In the genomic region with DNA sequence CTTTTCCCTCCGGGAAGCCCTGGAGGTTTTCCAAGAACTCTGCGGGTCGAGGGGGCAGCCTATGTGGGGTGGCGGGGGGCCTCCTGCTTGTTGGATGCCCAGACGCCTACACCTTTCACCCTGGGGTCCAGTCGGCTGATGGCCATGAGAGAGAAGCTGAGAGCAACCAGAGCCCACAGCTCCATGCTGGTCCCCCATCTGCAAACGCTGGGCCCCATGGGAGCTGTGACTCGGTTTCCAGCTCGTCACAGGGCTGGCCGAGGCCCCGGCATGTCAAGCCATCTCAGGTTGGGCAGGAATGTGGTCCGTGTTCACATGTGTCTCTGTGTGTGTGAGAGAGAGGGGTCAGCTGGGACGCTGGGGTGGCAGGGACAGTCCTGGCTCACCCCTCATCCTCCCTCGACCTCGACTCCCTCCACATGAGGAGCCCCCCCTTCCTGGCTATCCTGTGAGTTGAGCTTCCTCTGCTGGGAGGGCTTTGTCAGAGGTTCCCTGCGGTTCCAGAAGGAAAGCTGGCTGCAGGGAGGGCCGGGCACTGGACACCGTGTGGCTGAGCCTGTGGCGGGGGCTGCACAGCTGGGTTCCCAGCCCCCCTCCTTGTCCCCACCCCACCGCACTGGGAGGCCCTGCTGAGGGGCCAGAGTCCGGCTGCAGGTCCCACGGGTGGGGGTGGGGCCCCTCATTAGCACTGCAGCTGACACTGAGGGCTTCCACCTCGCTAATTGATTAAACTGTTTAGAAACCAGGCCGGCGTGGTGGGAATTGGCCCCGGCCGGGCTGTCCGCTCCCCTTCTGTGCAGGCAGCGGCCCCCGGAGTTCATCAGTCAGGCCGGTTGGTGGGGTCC, we compare ENCODE assay signal across 1 cellular context.
TF ChIP-seq lines count a peak whose summit lies in the region.

No MANE protein-coding gene starts in this region.

TF ChIP-seq in GM23338, 12 proteins besides CTCF, POLR2A, EP300 and RAD21:
- TF ChIP-seq, protein P1, sequence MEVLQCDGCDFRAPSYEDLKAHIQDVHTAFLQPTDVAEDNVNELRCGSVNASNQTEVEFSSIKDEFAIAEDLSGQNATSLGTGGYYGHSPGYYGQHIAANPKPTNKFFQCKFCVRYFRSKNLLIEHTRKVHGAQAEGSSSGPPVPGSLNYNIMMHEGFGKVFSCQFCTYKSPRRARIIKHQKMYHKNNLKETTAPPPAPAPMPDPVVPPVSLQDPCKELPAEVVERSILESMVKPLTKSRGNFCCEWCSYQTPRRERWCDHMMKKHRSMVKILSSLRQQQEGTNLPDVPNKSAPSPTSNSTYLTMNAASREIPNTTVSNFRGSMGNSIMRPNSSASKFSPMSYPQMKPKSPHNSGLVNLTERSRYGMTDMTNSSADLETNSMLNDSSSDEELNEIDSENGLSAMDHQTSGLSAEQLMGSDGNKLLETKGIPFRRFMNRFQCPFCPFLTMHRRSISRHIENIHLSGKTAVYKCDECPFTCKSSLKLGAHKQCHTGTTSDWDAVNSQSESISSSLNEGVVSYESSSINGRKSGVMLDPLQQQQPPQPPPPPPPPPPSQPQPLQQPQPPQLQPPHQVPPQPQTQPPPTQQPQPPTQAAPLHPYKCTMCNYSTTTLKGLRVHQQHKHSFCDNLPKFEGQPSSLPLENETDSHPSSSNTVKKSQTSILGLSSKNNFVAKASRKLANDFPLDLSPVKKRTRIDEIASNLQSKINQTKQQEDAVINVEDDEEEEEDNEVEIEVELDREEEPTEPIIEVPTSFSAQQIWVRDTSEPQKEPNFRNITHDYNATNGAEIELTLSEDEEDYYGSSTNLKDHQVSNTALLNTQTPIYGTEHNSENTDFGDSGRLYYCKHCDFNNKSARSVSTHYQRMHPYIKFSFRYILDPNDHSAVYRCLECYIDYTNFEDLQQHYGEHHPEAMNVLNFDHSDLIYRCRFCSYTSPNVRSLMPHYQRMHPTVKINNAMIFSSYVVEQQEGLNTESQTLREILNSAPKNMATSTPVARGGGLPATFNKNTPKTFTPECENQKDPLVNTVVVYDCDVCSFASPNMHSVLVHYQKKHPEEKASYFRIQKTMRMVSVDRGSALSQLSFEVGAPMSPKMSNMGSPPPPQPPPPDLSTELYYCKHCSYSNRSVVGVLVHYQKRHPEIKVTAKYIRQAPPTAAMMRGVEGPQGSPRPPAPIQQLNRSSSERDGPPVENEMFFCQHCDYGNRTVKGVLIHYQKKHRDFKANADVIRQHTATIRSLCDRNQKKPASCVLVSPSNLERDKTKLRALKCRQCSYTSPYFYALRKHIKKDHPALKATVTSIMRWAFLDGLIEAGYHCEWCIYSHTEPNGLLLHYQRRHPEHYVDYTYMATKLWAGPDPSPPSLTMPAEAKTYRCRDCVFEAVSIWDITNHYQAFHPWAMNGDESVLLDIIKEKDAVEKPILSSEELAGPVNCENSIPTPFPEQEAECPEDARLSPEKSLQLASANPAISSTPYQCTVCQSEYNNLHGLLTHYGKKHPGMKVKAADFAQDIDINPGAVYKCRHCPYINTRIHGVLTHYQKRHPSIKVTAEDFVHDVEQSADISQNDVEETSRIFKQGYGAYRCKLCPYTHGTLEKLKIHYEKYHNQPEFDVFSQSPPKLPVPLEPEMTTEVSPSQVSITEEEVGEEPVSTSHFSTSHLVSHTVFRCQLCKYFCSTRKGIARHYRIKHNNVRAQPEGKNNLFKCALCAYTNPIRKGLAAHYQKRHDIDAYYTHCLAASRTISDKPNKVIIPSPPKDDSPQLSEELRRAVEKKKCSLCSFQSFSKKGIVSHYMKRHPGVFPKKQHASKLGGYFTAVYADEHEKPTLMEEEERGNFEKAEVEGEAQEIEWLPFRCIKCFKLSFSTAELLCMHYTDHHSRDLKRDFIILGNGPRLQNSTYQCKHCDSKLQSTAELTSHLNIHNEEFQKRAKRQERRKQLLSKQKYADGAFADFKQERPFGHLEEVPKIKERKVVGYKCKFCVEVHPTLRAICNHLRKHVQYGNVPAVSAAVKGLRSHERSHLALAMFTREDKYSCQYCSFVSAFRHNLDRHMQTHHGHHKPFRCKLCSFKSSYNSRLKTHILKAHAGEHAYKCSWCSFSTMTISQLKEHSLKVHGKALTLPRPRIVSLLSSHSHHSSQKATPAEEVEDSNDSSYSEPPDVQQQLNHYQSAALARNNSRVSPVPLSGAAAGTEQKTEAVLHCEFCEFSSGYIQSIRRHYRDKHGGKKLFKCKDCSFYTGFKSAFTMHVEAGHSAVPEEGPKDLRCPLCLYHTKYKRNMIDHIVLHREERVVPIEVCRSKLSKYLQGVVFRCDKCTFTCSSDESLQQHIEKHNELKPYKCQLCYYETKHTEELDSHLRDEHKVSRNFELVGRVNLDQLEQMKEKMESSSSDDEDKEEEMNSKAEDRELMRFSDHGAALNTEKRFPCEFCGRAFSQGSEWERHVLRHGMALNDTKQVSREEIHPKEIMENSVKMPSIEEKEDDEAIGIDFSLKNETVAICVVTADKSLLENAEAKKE (CRISPR knock-in tag; IDR thresholded peaks at IDR 0.05) = no peak
- TF ChIP-seq STAT1 (IDR thresholded peaks at IDR 0.05; ENCODE audit: unreplicated experiment) (no peak), JUNB (IDR thresholded peaks at IDR 0.05; ENCODE audit: unreplicated experiment) (no peak), POLR2AphosphoS5 (IDR thresholded peaks at IDR 0.05; ENCODE audit: low read depth) (no peak), ZNF331 (CRISPR knock-in tag; IDR thresholded peaks at IDR 0.05; ENCODE audit: low read depth) (no peak), REST (IDR thresholded peaks at IDR 0.05; ENCODE audit: unreplicated experiment) (no peak), EZH2phosphoT487 (IDR thresholded peaks at IDR 0.05; ENCODE audit: unreplicated experiment) (no peak)
TF ChIP-seq in GM23338: peak in this region for 0.
